In genomic region chr2:156625360-156625995, GRCh38 we compare ENCODE assay signal across 17 cellular contexts.
"Had no signal": no experiment of that assay in that cellular context is flagged by ENCODE, and none has a peak within 500 bp of the region (broad histone marks: within the 10 kb centered on the region; RNA-seq: fewer than 3 reads in every experiment).

No MANE protein-coding gene starts in this region.

- DNase-seq: activated CD4-positive, alpha-beta T cell treated with anti-CD3 and anti-CD28 coated beads, Interleukin-2, amount 10 ng/mL, durations not matched to agents 24 days and 14 days; activated CD8-positive, alpha-beta T cell treated with anti-CD3 and anti-CD28 coated beads for 36 hours; activated naive CD4-positive, alpha-beta T cell treated with anti-CD3 and anti-CD28 coated beads, Interleukin-2, amount 10 ng/mL, durations not matched to agents 7 days and 5 days; activated naive CD8-positive, alpha-beta T cell treated with anti-CD3 and anti-CD28 coated beads, Interleukin-2, amount 50 U/mL, for 24 hours; activated T-cell treated with anti-CD3 and anti-CD28 coated beads, Interleukin-2, amount 50 U/mL, for 24 hours; cerebellar nuclear complex; cortex of kidney; effector CD4-positive, alpha-beta T cell; occipital lobe; retina; trophoblast cell had no signal

- H3K27ac ChIP-seq: ascending aorta, skin epidermis, suprapubic skin had no signal

- H3K9me3 ChIP-seq: ascending aorta, suprapubic skin had no signal

- H3K4me3 ChIP-seq: ascending aorta, skin epidermis, suprapubic skin had no signal

- H3K27me3 ChIP-seq: ascending aorta, suprapubic skin had no signal

- H3K4me1 ChIP-seq: ascending aorta, suprapubic skin had no signal

- H3K4me3 Mint-ChIP-seq: activated CD4-positive, alpha-beta T cell treated with anti-CD3 and anti-CD28 coated beads, Interleukin-2, amount 10 ng/mL, durations not matched to agents 24 days and 14 days; activated CD8-positive, alpha-beta T cell treated with anti-CD3 and anti-CD28 coated beads for 36 hours; activated naive CD4-positive, alpha-beta T cell treated with anti-CD3 and anti-CD28 coated beads, Interleukin-2, amount 10 ng/mL, durations not matched to agents 7 days and 5 days; activated naive CD8-positive, alpha-beta T cell treated with anti-CD3 and anti-CD28 coated beads, Interleukin-2, amount 50 U/mL, for 24 hours; activated T-cell treated with anti-CD3 and anti-CD28 coated beads, Interleukin-2, amount 50 U/mL, for 24 hours; mesothelial cell of epicardium; stimulated activated naive CD8-positive, alpha-beta T cell treated with anti-CD3 and anti-CD28 coated beads, Interleukin-15, Interleukin-2, amounts not matched to agents 100 ng/mL and 50 ng/mL, for 24 hours had no signal

- H3K36me3 ChIP-seq: ascending aorta, suprapubic skin had no signal

- H3K9me3 Mint-ChIP-seq: activated CD4-positive, alpha-beta T cell treated with anti-CD3 and anti-CD28 coated beads, Interleukin-2, amount 10 ng/mL, durations not matched to agents 24 days and 14 days; activated naive CD4-positive, alpha-beta T cell treated with anti-CD3 and anti-CD28 coated beads, Interleukin-2, amount 10 ng/mL, durations not matched to agents 7 days and 5 days; activated naive CD8-positive, alpha-beta T cell treated with anti-CD3 and anti-CD28 coated beads, Interleukin-2, amount 50 U/mL, for 24 hours; stimulated activated naive CD8-positive, alpha-beta T cell treated with anti-CD3 and anti-CD28 coated beads, Interleukin-15, Interleukin-2, amounts not matched to agents 100 ng/mL and 50 ng/mL, for 24 hours had no signal

- H3K27ac Mint-ChIP-seq: activated CD4-positive, alpha-beta T cell treated with anti-CD3 and anti-CD28 coated beads, Interleukin-2, amount 10 ng/mL, durations not matched to agents 24 days and 14 days; activated CD8-positive, alpha-beta T cell treated with anti-CD3 and anti-CD28 coated beads for 36 hours; activated naive CD4-positive, alpha-beta T cell treated with anti-CD3 and anti-CD28 coated beads, Interleukin-2, amount 10 ng/mL, durations not matched to agents 7 days and 5 days; activated naive CD8-positive, alpha-beta T cell treated with anti-CD3 and anti-CD28 coated beads, Interleukin-2, amount 50 U/mL, for 24 hours; activated T-cell treated with anti-CD3 and anti-CD28 coated beads, Interleukin-2, amount 50 U/mL, for 24 hours; mesothelial cell of epicardium; stimulated activated naive CD8-positive, alpha-beta T cell treated with anti-CD3 and anti-CD28 coated beads, Interleukin-15, Interleukin-2, amounts not matched to agents 100 ng/mL and 50 ng/mL, for 24 hours had no signal

- ATAC-seq: activated CD8-positive, alpha-beta T cell treated with anti-CD3 and anti-CD28 coated beads for 36 hours; activated naive CD8-positive, alpha-beta T cell treated with anti-CD3 and anti-CD28 coated beads, Interleukin-2, amount 50 U/mL, for 24 hours; SK-N-SH treated with all-trans-retinoic acid at 6 μM for 48 hours had no signal

- H3K4me1 Mint-ChIP-seq: activated CD4-positive, alpha-beta T cell treated with anti-CD3 and anti-CD28 coated beads, Interleukin-2, amount 10 ng/mL, durations not matched to agents 24 days and 14 days; activated naive CD4-positive, alpha-beta T cell treated with anti-CD3 and anti-CD28 coated beads, Interleukin-2, amount 10 ng/mL, durations not matched to agents 7 days and 5 days; activated naive CD8-positive, alpha-beta T cell treated with anti-CD3 and anti-CD28 coated beads, Interleukin-2, amount 50 U/mL, for 24 hours; mesothelial cell of epicardium had no signal
